9 cellular contexts compared by ENCODE assay signal in genomic region chr5:74953961-74954720, GRCh38.
DNase-seq lines count a peak whose midpoint lies in the region; ATAC-seq and TF ChIP-seq lines count a peak whose summit lies in the region.
"Had no signal": no experiment of that assay in that cellular context is flagged by ENCODE, and none has a peak within 500 bp of the region (broad histone marks: within the 10 kb centered on the region; RNA-seq: fewer than 3 reads in every experiment).

No MANE protein-coding gene starts in this region.

- TF ChIP-seq CTCF in chondrocyte (IDR thresholded peaks at IDR 0.05): no peak
- TF ChIP-seq CTCF in progenitor cell of endocrine pancreas (IDR thresholded peaks at IDR 0.05; ENCODE audit: unreplicated experiment): no peak

- H3K4me3 Mint-ChIP-seq in chondrocyte (ENCODE audit: unreplicated experiment): no peak overlapping the region
- H3K4me3 Mint-ChIP-seq in progenitor cell of endocrine pancreas (ENCODE audit: low read depth): no peak overlapping the region

- peaks cover 7% of the 10 kb centered on the region for H3K9me3 Mint-ChIP-seq in chondrocyte (ENCODE audit: low read depth)
- peaks cover 30% of the 10 kb centered on the region for H3K9me3 Mint-ChIP-seq in progenitor cell of endocrine pancreas (ENCODE audit: low read depth)

- H3K36me3 Mint-ChIP-seq in chondrocyte (ENCODE audit: low read depth): peaks cover 2% of the 10 kb centered on the region
- peaks cover 11% of the 10 kb centered on the region for H3K36me3 Mint-ChIP-seq in progenitor cell of endocrine pancreas (ENCODE audit: insufficient read depth)

- H3K27me3 Mint-ChIP-seq in chondrocyte (ENCODE audit: low read depth) (no peaks in the 10 kb centered on the region), progenitor cell of endocrine pancreas (no peaks in the 10 kb centered on the region)

- ATAC-seq in GM18867 (IDR thresholded peaks at IDR 0.05; ENCODE audit: unreplicated experiment) (peak; percentile 58), HG03575 (IDR thresholded peaks at IDR 0.05; ENCODE audit: extremely low read depth, insufficient number of reproducible peaks, low FRiP score, unreplicated experiment) (peak; percentile 86), GM21360 (IDR thresholded peaks at IDR 0.05; ENCODE audit: unreplicated experiment) (no peak), HG02973 (IDR thresholded peaks at IDR 0.05; ENCODE audit: unreplicated experiment) (no peak)

- H3K27ac Mint-ChIP-seq in chondrocyte (ENCODE audit: unreplicated experiment): peak overlapping the region; percentile 34
- H3K27ac Mint-ChIP-seq in progenitor cell of endocrine pancreas: peak overlapping the region; percentile 7

- DNase-seq in chondrocyte (ENCODE audit: low spot score) (no peak), progenitor cell of endocrine pancreas (ENCODE audit: low spot score, unreplicated experiment) (no peak), dermis blood vessel endothelial cell (no peak), NCI-H510A treated with DMSO at 0.1 percent for 48 hours (lab: John Stamatoyannopoulos, UW) (no peak)
- DNase-seq: NCI-H1436 had no signal

- peaks cover 52% of the 10 kb centered on the region for H3K4me1 Mint-ChIP-seq in chondrocyte (ENCODE audit: low read depth)
- H3K4me1 Mint-ChIP-seq in progenitor cell of endocrine pancreas (ENCODE audit: low read depth): peaks cover 61% of the 10 kb centered on the region

Comparison
In these comparisons a context has a peak if more than half of its experiments do, and no peak if none do; other contexts are left out.
1. ATAC-seq: peak in GM18867 (single experiment) and HG03575 (single experiment); none in GM21360 (single experiment) and HG02973 (single experiment).